In genomic region chr18:51083398-51083797, GRCh38 we compare ENCODE assay signal across 16 cellular contexts. TPM values are rescaled to one million over a fixed set of nuclear protein-coding genes. Genes with fewer than 3 reads are reported as not detected.
DNase-seq lines count a peak whose midpoint lies in the region; ATAC-seq and TF ChIP-seq lines count a peak whose summit lies in the region.
"Had no signal": no experiment of that assay in that cellular context is flagged by ENCODE, and none has a peak within 500 bp of the region (broad histone marks: within the 10 kb centered on the region; RNA-seq: fewer than 3 reads in every experiment).

No MANE protein-coding gene starts in this region.

- H3K9me3 ChIP-seq in heart left ventricle, result peaks cover 0 to 8% (median 6%) of the 10 kb centered on the region in 12 donors

- H3K4me1 Mint-ChIP-seq in activated T-helper 1 cell treated with anti-CD3 and anti-CD28 coated beads, Interleukin-12 subunit alpha, Interleukin-12 subunit beta, Interleukin-2, Interleukin-4 antibody, amounts not matched to agents 30 ng/mL and 10 ng/mL and 1 ng/mL, durations not matched to agents 14 hours and 24 hours and 36 hours (ENCODE audit: low read depth), result peaks cover 22% of the 10 kb centered on the region
- no peaks in the 10 kb centered on the region for H3K4me1 Mint-ChIP-seq in progenitor cell of endocrine pancreas (ENCODE audit: low read depth)
- H3K4me1 Mint-ChIP-seq: H9 had no signal

- intact Hi-C loops in Right ventricle myocardium superior (cut with DNase I), result no loop called here
- intact Hi-C loops in heart left ventricle (cut with DNase I), result no loop called here
- intact Hi-C loops in activated T-helper 1 cell treated with anti-CD3 and anti-CD28 coated beads, Interleukin-12 subunit alpha, Interleukin-12 subunit beta, Interleukin-2, Interleukin-4 antibody, amounts not matched to agents 30 ng/mL and 10 ng/mL and 1 ng/mL, durations not matched to agents 14 hours and 24 hours and 36 hours (cut with micrococcal nuclease), result no loop called here

- DNase-seq in Right ventricle myocardium superior (no peak), heart left ventricle (no peak), progenitor cell of endocrine pancreas (ENCODE audit: low spot score, unreplicated experiment) (no peak), inferior parietal cortex (ENCODE audit: extremely low spot score) (no peak)
- DNase-seq in activated T-helper 1 cell treated with anti-CD3 and anti-CD28 coated beads, Interleukin-12 subunit alpha, Interleukin-12 subunit beta, Interleukin-2, Interleukin-4 antibody, amounts not matched to agents 30 ng/mL and 10 ng/mL and 1 ng/mL, durations not matched to agents 14 hours and 24 hours and 36 hours (ENCODE audit: low spot score), result no peak
- DNase-seq: COR-L47, H9, Karpas-422, NCI-H1105, NCI-H1694, NCI-H2107, NCI-H2227 treated with DMSO at 0.1 percent for 48 hours, NCI-H524 treated with DMSO at 0.1 percent for 48 hours, SHP77 treated with DMSO at 0.1 percent for 48 hours had no signal

- peaks cover 0 to 15% (median 0%) of the 10 kb centered on the region in 12 donors for H3K4me1 ChIP-seq in heart left ventricle

- no peaks in the 10 kb centered on the region for H3K27me3 ChIP-seq in heart left ventricle

- no peak for TF ChIP-seq POLR2A in heart left ventricle (IDR thresholded peaks at IDR 0.05)

- H3K27ac ChIP-seq in heart left ventricle, result no peak overlapping the region

- TF ChIP-seq CTCF in heart left ventricle (IDR thresholded peaks at IDR 0.05) (no peak), progenitor cell of endocrine pancreas (IDR thresholded peaks at IDR 0.05; ENCODE audit: unreplicated experiment) (no peak)

- no peak overlapping the region for H3K4me3 ChIP-seq in heart left ventricle

- 94 to 100% (median 96%) methylated on average over 1 of the region's 1 CpG for WGBS in heart left ventricle, 4 donors

- H3K36me3 Mint-ChIP-seq in activated T-helper 1 cell treated with anti-CD3 and anti-CD28 coated beads, Interleukin-12 subunit alpha, Interleukin-12 subunit beta, Interleukin-2, Interleukin-4 antibody, amounts not matched to agents 30 ng/mL and 10 ng/mL and 1 ng/mL, durations not matched to agents 14 hours and 24 hours and 36 hours (ENCODE audit: low read depth), result peaks cover 68% of the 10 kb centered on the region
- peaks cover 67% of the 10 kb centered on the region for H3K36me3 Mint-ChIP-seq in progenitor cell of endocrine pancreas (ENCODE audit: insufficient read depth)

- H3K9me3 Mint-ChIP-seq in activated T-helper 1 cell treated with anti-CD3 and anti-CD28 coated beads, Interleukin-12 subunit alpha, Interleukin-12 subunit beta, Interleukin-2, Interleukin-4 antibody, amounts not matched to agents 30 ng/mL and 10 ng/mL and 1 ng/mL, durations not matched to agents 14 hours and 24 hours and 36 hours, result peaks cover 25% of the 10 kb centered on the region
- peaks cover 30% of the 10 kb centered on the region for H3K9me3 Mint-ChIP-seq in progenitor cell of endocrine pancreas (ENCODE audit: low read depth)

- peak overlapping the region; percentile 23 for H3K27ac Mint-ChIP-seq in activated T-helper 1 cell treated with anti-CD3 and anti-CD28 coated beads, Interleukin-12 subunit alpha, Interleukin-12 subunit beta, Interleukin-2, Interleukin-4 antibody, amounts not matched to agents 30 ng/mL and 10 ng/mL and 1 ng/mL, durations not matched to agents 14 hours and 24 hours and 36 hours
- peak overlapping the region; percentile 27 for H3K27ac Mint-ChIP-seq in progenitor cell of endocrine pancreas

- peaks cover 0 to 74% (median 67%) of the 10 kb centered on the region in 9 donors for H3K36me3 ChIP-seq in heart left ventricle

- ATAC-seq in Right ventricle myocardium superior (ENCODE audit: poor library complexity), result peak; percentile 19
- no peak for ATAC-seq in heart left ventricle
- no peak for ATAC-seq in GM19035 (IDR thresholded peaks at IDR 0.05; ENCODE audit: unreplicated experiment)
- ATAC-seq in HG03571 (IDR thresholded peaks at IDR 0.05; ENCODE audit: unreplicated experiment), result no peak

- no peaks in the 10 kb centered on the region for H3K27me3 Mint-ChIP-seq in activated T-helper 1 cell treated with anti-CD3 and anti-CD28 coated beads, Interleukin-12 subunit alpha, Interleukin-12 subunit beta, Interleukin-2, Interleukin-4 antibody, amounts not matched to agents 30 ng/mL and 10 ng/mL and 1 ng/mL, durations not matched to agents 14 hours and 24 hours and 36 hours (ENCODE audit: insufficient read depth)
- H3K27me3 Mint-ChIP-seq in progenitor cell of endocrine pancreas, result no peaks in the 10 kb centered on the region

- H3K4me3 Mint-ChIP-seq in activated T-helper 1 cell treated with anti-CD3 and anti-CD28 coated beads, Interleukin-12 subunit alpha, Interleukin-12 subunit beta, Interleukin-2, Interleukin-4 antibody, amounts not matched to agents 30 ng/mL and 10 ng/mL and 1 ng/mL, durations not matched to agents 14 hours and 24 hours and 36 hours, result no peak overlapping the region
- no peak overlapping the region for H3K4me3 Mint-ChIP-seq in progenitor cell of endocrine pancreas (ENCODE audit: low read depth)
- H3K4me3 Mint-ChIP-seq: H9 had no signal

RNA-seq across cellular contexts. Expression of gene SMAD4, which starts 53.4 kb away (rescaled TPM):
- total RNA-seq in Right ventricle myocardium superior (90.9 TPM), heart left ventricle (100 to 1,000 TPM in 2 of 9 donors, 10 to 100 TPM in 7; 78.6 to 103 (median 92.0) TPM), progenitor cell of endocrine pancreas (164 and 165 TPM in 2 replicates)
- polyA plus RNA-seq in heart left ventricle, result 10 to 100 TPM; 10.8 to 52.3 TPM
- 84.4 and 88.7 TPM in 2 replicates for total RNA-seq in activated T-helper 1 cell treated with anti-CD3 and anti-CD28 coated beads, Interleukin-12 subunit alpha, Interleukin-12 subunit beta, Interleukin-2, Interleukin-4 antibody, amounts not matched to agents 30 ng/mL and 10 ng/mL and 1 ng/mL, durations not matched to agents 14 hours and 24 hours and 36 hours
